Comparison of ENCODE assay signal across 38 cellular contexts in genomic region chr10:117681104-117681503, GRCh38.
"Had no signal": no experiment of that assay in that cellular context is flagged by ENCODE, and none has a peak within 500 bp of the region (broad histone marks: within the 10 kb centered on the region; RNA-seq: fewer than 3 reads in every experiment).

No MANE protein-coding gene starts in this region.

- H3K27ac ChIP-seq: ascending aorta, cardiac muscle cell, VCaP had no signal

- DNase-seq: activated B cell treated with CpG ODN at 0.5 μM for 24 hours; activated CD4-positive, alpha-beta memory T cell treated with anti-CD3 and anti-CD28 coated beads for 36 hours; activated CD4-positive, alpha-beta T cell treated with anti-CD3 and anti-CD28 coated beads for 4 hours; activated CD4-positive, alpha-beta T cell treated with anti-CD3 and anti-CD28 coated beads, Interleukin-2, amount 10 ng/mL, durations not matched to agents 24 days and 14 days; activated CD4-positive, alpha-beta T cell treated with anti-CD3 and anti-CD28 coated beads, Interleukin-2, amount 50 U/mL, for 1 hour; activated CD4-positive, alpha-beta T cell treated with anti-CD3 and anti-CD28 coated beads, Interleukin-2, amount 50 U/mL, for 4 hours; activated CD4-positive, CD25-positive, alpha-beta regulatory T cell treated with anti-CD3 and anti-CD28 coated beads, Interleukin-2, amount 50 U/mL, for 72 hours; activated CD8-positive, alpha-beta memory T cell treated with anti-CD3 and anti-CD28 coated beads for 24 hours; activated CD8-positive, alpha-beta memory T cell treated with anti-CD3 and anti-CD28 coated beads, Interleukin-2, amount 10 ng/mL, durations not matched to agents 7 days and 5 days; activated CD8-positive, alpha-beta memory T cell treated with anti-CD3 and anti-CD28 coated beads, Interleukin-2, amount 50 U/mL, for 48 hours; activated CD8-positive, alpha-beta T cell treated with anti-CD3 and anti-CD28 coated beads, Interleukin-2, amount 10 ng/mL, durations not matched to agents 7 days and 5 days; activated effector memory CD4-positive, alpha-beta T cell treated with Interleukin-2 at 50 U/mL for 16 hours; activated gamma-delta T cell; activated naive CD4-positive, alpha-beta T cell treated with anti-CD3 and anti-CD28 coated beads, Interleukin-2, amount 10 ng/mL, durations not matched to agents 7 days and 5 days; activated naive CD4-positive, alpha-beta T cell treated with Interleukin-2 at 50 U/mL for 16 hours; activated naive CD8-positive, alpha-beta T cell treated with anti-CD3 and anti-CD28 coated beads, Interleukin-2, amount 10 ng/mL, durations not matched to agents 7 days and 5 days; activated naive CD8-positive, alpha-beta T cell treated with anti-CD3 and anti-CD28 coated beads, Interleukin-2, amount 50 U/mL, for 24 hours; activated T-cell treated with anti-CD3 and anti-CD28 coated beads, Interleukin-2, amount 50 U/mL, for 24 hours; activated T-cell treated with anti-CD3 and anti-CD28 coated beads, Interleukin-2, amount 50 U/mL, for 48 hours; amygdala; anterior cingulate cortex; caudate nucleus; cerebellar nuclear complex; T-helper 1 cell; T-helper 2 cell; T-helper 9 cell had no signal

- H3K27ac Mint-ChIP-seq: activated B cell treated with CpG ODN at 0.5 μM for 24 hours; activated CD4-positive, alpha-beta memory T cell treated with anti-CD3 and anti-CD28 coated beads for 36 hours; activated CD4-positive, alpha-beta T cell treated with anti-CD3 and anti-CD28 coated beads, Interleukin-2, amount 10 ng/mL, durations not matched to agents 24 days and 14 days; activated CD8-positive, alpha-beta memory T cell treated with anti-CD3 and anti-CD28 coated beads, Interleukin-2, amount 10 ng/mL, durations not matched to agents 7 days and 5 days; activated CD8-positive, alpha-beta T cell treated with anti-CD3 and anti-CD28 coated beads, Interleukin-2, amount 10 ng/mL, durations not matched to agents 7 days and 5 days; activated naive CD4-positive, alpha-beta T cell treated with anti-CD3 and anti-CD28 coated beads, Interleukin-2, amount 10 ng/mL, durations not matched to agents 7 days and 5 days; activated naive CD4-positive, alpha-beta T cell treated with anti-CD3 and anti-CD28 coated beads, Interleukin-2, amount 50 U/mL, for 24 hours; activated naive CD8-positive, alpha-beta T cell; activated naive CD8-positive, alpha-beta T cell treated with anti-CD3 and anti-CD28 coated beads, Interleukin-2, amount 10 ng/mL, durations not matched to agents 7 days and 5 days; activated naive CD8-positive, alpha-beta T cell treated with anti-CD3 and anti-CD28 coated beads, Interleukin-2, amount 50 U/mL, for 24 hours; activated T-cell treated with anti-CD3 and anti-CD28 coated beads, Interleukin-2, amount 50 U/mL, for 24 hours; activated T-helper 2 cell treated with anti-CD3 and anti-CD28 coated beads, Interferon-gamma antibody, Interleukin-2, Interleukin-4, amounts not matched to agents 10 μg/mL and 5 μg/mL and 100 μg/mL, durations not matched to agents 14 hours and 24 hours and 36 hours; brain; T-helper 1 cell treated with Interleukin-12 subunit alpha and Interleukin-12 subunit beta and Interleukin-4 antibody, amounts not matched to agents 30 μg/mL and 1 μg/mL, for 36 hours; T-helper 2 cell treated with Interferon-gamma antibody and Interleukin-4, amounts not matched to agents 5 μg/mL and 100 μg/mL, for 36 hours had no signal

- H3K4me1 Mint-ChIP-seq: activated B cell treated with CpG ODN at 0.5 μM for 24 hours; activated CD8-positive, alpha-beta memory T cell treated with anti-CD3 and anti-CD28 coated beads, Interleukin-2, amount 10 ng/mL, durations not matched to agents 7 days and 5 days; activated naive CD4-positive, alpha-beta T cell treated with anti-CD3 and anti-CD28 coated beads, Interleukin-2, amount 10 ng/mL, durations not matched to agents 7 days and 5 days; activated naive CD4-positive, alpha-beta T cell treated with anti-CD3 and anti-CD28 coated beads, Interleukin-2, amount 50 U/mL, for 24 hours; activated naive CD8-positive, alpha-beta T cell treated with anti-CD3 and anti-CD28 coated beads, Interleukin-2, amount 10 ng/mL, durations not matched to agents 7 days and 5 days; activated naive CD8-positive, alpha-beta T cell treated with anti-CD3 and anti-CD28 coated beads, Interleukin-2, amount 50 U/mL, for 24 hours; central memory CD8-positive, alpha-beta T cell had no signal

- FAIRE-seq: bronchial epithelial cell, TTC549 had no signal

- H3K4me3 Mint-ChIP-seq: activated B cell treated with CpG ODN at 0.5 μM for 24 hours; activated CD4-positive, alpha-beta memory T cell treated with anti-CD3 and anti-CD28 coated beads for 36 hours; activated CD4-positive, alpha-beta T cell treated with anti-CD3 and anti-CD28 coated beads, Interleukin-2, amount 10 ng/mL, durations not matched to agents 24 days and 14 days; activated CD8-positive, alpha-beta memory T cell treated with anti-CD3 and anti-CD28 coated beads, Interleukin-2, amount 10 ng/mL, durations not matched to agents 7 days and 5 days; activated CD8-positive, alpha-beta T cell treated with anti-CD3 and anti-CD28 coated beads, Interleukin-2, amount 10 ng/mL, durations not matched to agents 7 days and 5 days; activated naive CD4-positive, alpha-beta T cell treated with anti-CD3 and anti-CD28 coated beads, Interleukin-2, amount 10 ng/mL, durations not matched to agents 7 days and 5 days; activated naive CD4-positive, alpha-beta T cell treated with anti-CD3 and anti-CD28 coated beads, Interleukin-2, amount 50 U/mL, for 24 hours; activated naive CD8-positive, alpha-beta T cell; activated naive CD8-positive, alpha-beta T cell treated with anti-CD3 and anti-CD28 coated beads, Interleukin-2, amount 10 ng/mL, durations not matched to agents 7 days and 5 days; activated naive CD8-positive, alpha-beta T cell treated with anti-CD3 and anti-CD28 coated beads, Interleukin-2, amount 50 U/mL, for 24 hours; activated T-cell treated with anti-CD3 and anti-CD28 coated beads, Interleukin-2, amount 50 U/mL, for 24 hours; brain; central memory CD8-positive, alpha-beta T cell; T-helper 1 cell treated with Interleukin-12 subunit alpha and Interleukin-12 subunit beta and Interleukin-4 antibody, amounts not matched to agents 30 μg/mL and 1 μg/mL, for 36 hours; T-helper 2 cell treated with Interferon-gamma antibody and Interleukin-4, amounts not matched to agents 5 μg/mL and 100 μg/mL, for 36 hours had no signal

- H3K4me3 ChIP-seq: ascending aorta, cardiac muscle cell had no signal

- ATAC-seq: activated CD8-positive, alpha-beta memory T cell treated with anti-CD3 and anti-CD28 coated beads, Interleukin-2, amount 10 ng/mL, durations not matched to agents 7 days and 5 days; activated CD8-positive, alpha-beta T cell treated with anti-CD3 and anti-CD28 coated beads, Interleukin-2, amount 10 ng/mL, durations not matched to agents 7 days and 5 days; activated naive CD8-positive, alpha-beta T cell treated with anti-CD3 and anti-CD28 coated beads, Interleukin-2, amount 50 U/mL, for 24 hours had no signal

- H3K27me3 Mint-ChIP-seq: activated CD8-positive, alpha-beta memory T cell treated with anti-CD3 and anti-CD28 coated beads, Interleukin-2, amount 10 ng/mL, durations not matched to agents 7 days and 5 days; activated naive CD8-positive, alpha-beta T cell treated with anti-CD3 and anti-CD28 coated beads, Interleukin-2, amount 10 ng/mL, durations not matched to agents 7 days and 5 days had no signal

- H3K9me3 Mint-ChIP-seq: activated B cell treated with CpG ODN at 0.5 μM for 24 hours; activated CD4-positive, alpha-beta memory T cell treated with anti-CD3 and anti-CD28 coated beads for 36 hours; activated CD4-positive, alpha-beta T cell treated with anti-CD3 and anti-CD28 coated beads, Interleukin-2, amount 10 ng/mL, durations not matched to agents 24 days and 14 days; activated naive CD4-positive, alpha-beta T cell treated with anti-CD3 and anti-CD28 coated beads, Interleukin-2, amount 10 ng/mL, durations not matched to agents 7 days and 5 days; activated naive CD4-positive, alpha-beta T cell treated with anti-CD3 and anti-CD28 coated beads, Interleukin-2, amount 50 U/mL, for 24 hours; activated naive CD8-positive, alpha-beta T cell treated with anti-CD3 and anti-CD28 coated beads, Interleukin-2, amount 10 ng/mL, durations not matched to agents 7 days and 5 days; activated naive CD8-positive, alpha-beta T cell treated with anti-CD3 and anti-CD28 coated beads, Interleukin-2, amount 50 U/mL, for 24 hours; activated T-cell treated with anti-CD3 and anti-CD28 coated beads, Interleukin-2, amount 50 U/mL, for 24 hours; activated T-helper 2 cell treated with anti-CD3 and anti-CD28 coated beads, Interferon-gamma antibody, Interleukin-2, Interleukin-4, amounts not matched to agents 10 μg/mL and 5 μg/mL and 100 μg/mL, durations not matched to agents 14 hours and 24 hours and 36 hours; central memory CD8-positive, alpha-beta T cell; T-helper 1 cell treated with Interleukin-12 subunit alpha and Interleukin-12 subunit beta and Interleukin-4 antibody, amounts not matched to agents 30 μg/mL and 1 μg/mL, for 36 hours; T-helper 2 cell treated with Interferon-gamma antibody and Interleukin-4, amounts not matched to agents 5 μg/mL and 100 μg/mL, for 36 hours had no signal

- H3K36me3 Mint-ChIP-seq: activated CD4-positive, alpha-beta memory T cell treated with anti-CD3 and anti-CD28 coated beads for 36 hours; activated CD8-positive, alpha-beta memory T cell treated with anti-CD3 and anti-CD28 coated beads, Interleukin-2, amount 10 ng/mL, durations not matched to agents 7 days and 5 days; activated naive CD4-positive, alpha-beta T cell treated with anti-CD3 and anti-CD28 coated beads, Interleukin-2, amount 10 ng/mL, durations not matched to agents 7 days and 5 days; activated naive CD4-positive, alpha-beta T cell treated with anti-CD3 and anti-CD28 coated beads, Interleukin-2, amount 50 U/mL, for 24 hours; activated naive CD8-positive, alpha-beta T cell; activated naive CD8-positive, alpha-beta T cell treated with anti-CD3 and anti-CD28 coated beads, Interleukin-2, amount 10 ng/mL, durations not matched to agents 7 days and 5 days; brain had no signal
